Comparison of ENCODE assay signal across 20 cellular contexts in the genomic region with DNA sequence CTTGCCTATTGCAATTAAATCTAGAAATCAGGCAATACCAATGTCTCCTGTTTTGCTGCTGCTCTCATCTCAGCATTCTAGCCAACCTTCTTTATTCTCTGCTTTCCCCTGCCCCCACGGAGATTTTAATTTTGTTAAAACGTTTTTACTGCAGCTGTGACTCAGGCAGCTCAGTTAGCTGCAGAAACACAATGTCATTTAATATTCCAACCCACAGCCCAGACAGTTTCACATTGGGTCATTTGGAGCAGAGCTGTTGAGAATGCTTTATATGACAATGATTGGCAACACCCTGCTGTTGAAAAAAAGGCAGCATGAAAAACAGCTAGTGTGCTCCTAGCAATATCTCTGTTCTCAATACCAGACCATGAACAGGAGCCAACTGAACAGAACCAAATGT. TPM values are rescaled to one million over a fixed set of nuclear protein-coding genes. Genes with fewer than 3 reads are reported as not detected.
DNase-seq lines count a peak whose midpoint lies in the region; ATAC-seq and TF ChIP-seq lines count a peak whose summit lies in the region.
"Had no signal": no experiment of that assay in that cellular context is flagged by ENCODE, and none has a peak within 500 bp of the region (broad histone marks: within the 10 kb centered on the region; RNA-seq: fewer than 3 reads in every experiment).

No MANE protein-coding gene starts in this region.

- H3K27ac ChIP-seq in WERI-Rb-1 (peak overlapping the region; percentile 26), osteoblast (ENCODE audit: low read depth, low read length) (no peak overlapping the region)
- H3K27ac ChIP-seq: ascending aorta, psoas muscle, SJSA1 had no signal

- DNase-seq in activated CD4-positive, alpha-beta T cell treated with anti-CD3 and anti-CD28 coated beads for 36 hours: no peak
- no peak for DNase-seq in activated CD4-positive, alpha-beta T cell treated with anti-CD3 and anti-CD28 coated beads, Interleukin-2, amount 50 U/mL, for 1 hour
- DNase-seq in WERI-Rb-1 (no peak), mesothelial cell of epicardium (ENCODE audit: low spot score in 2 of 2, unreplicated experiment in 2 of 2) (no peak), NCI-H510A treated with DMSO at 0.1 percent for 48 hours (lab: John Stamatoyannopoulos, UW) (no peak), NCI-H526 treated with DMSO at 0.1 percent for 48 hours (lab: John Stamatoyannopoulos, UW) (no peak), osteoblast (ENCODE audit: insufficient read length, low spot score, missing footprints) (no peak)
- DNase-seq in T-helper 2 cell treated with Interferon-gamma antibody and Interleukin-4, amounts not matched to agents 5 μg/mL and 100 μg/mL, for 36 hours (ENCODE audit: low spot score): no peak
- DNase-seq: activated CD4-positive, alpha-beta T cell treated with anti-CD3 and anti-CD28 coated beads, Interleukin-2, amount 10 ng/mL, durations not matched to agents 24 days and 14 days; activated naive CD4-positive, alpha-beta T cell; DMS 273 treated with DMSO at 0.1 percent for 48 hours; NCI-H1092; psoas muscle; stimulated activated CD4-positive, alpha-beta T cell treated with anti-CD3 and anti-CD28 coated beads, Interleukin-12 subunit alpha, Interleukin-12 subunit beta, amount 100 ng/mL, for 4 hours; trophoblast cell had no signal

- intact Hi-C loops in activated CD4-positive, alpha-beta T cell treated with anti-CD3 and anti-CD28 coated beads for 36 hours (cut with DNase I, micrococcal nuclease): no loop called here

- no peaks in the 10 kb centered on the region for H3K36me3 Mint-ChIP-seq in activated CD4-positive, alpha-beta T cell treated with anti-CD3 and anti-CD28 coated beads for 36 hours (ENCODE audit: low read depth)
- H3K36me3 Mint-ChIP-seq in mesothelial cell of epicardium: peaks cover 2% of the 10 kb centered on the region
- H3K36me3 Mint-ChIP-seq in T-helper 2 cell treated with Interferon-gamma antibody and Interleukin-4, amounts not matched to agents 5 μg/mL and 100 μg/mL, for 36 hours (ENCODE audit: low read depth): no peaks in the 10 kb centered on the region

- no peaks in the 10 kb centered on the region for H4K20me1 ChIP-seq in osteoblast (ENCODE audit: insufficient read depth, low read length)

- CTCF ChIA-PET in activated CD4-positive, alpha-beta T cell treated with anti-CD3 and anti-CD28 coated beads for 36 hours (lab: Charles Lee): interaction anchor here (0.7 to 1.7 kb wide), 3 partner anchors 14 to 25 kb away, joined by 3 to 5 read pairs (median 4); no protein-coding TSS in a partner anchor

- POLR2A ChIA-PET in activated CD4-positive, alpha-beta T cell treated with anti-CD3 and anti-CD28 coated beads for 36 hours (lab: Charles Lee): no interaction called here

- H3K36me3 ChIP-seq in WERI-Rb-1 (no peaks in the 10 kb centered on the region), osteoblast (ENCODE audit: insufficient read depth, low read length) (no peaks in the 10 kb centered on the region)
- H3K36me3 ChIP-seq: ascending aorta, SJSA1 had no signal

- H3K4me1 ChIP-seq in osteoblast (ENCODE audit: insufficient read depth, low read length): peaks cover 11% of the 10 kb centered on the region
- H3K4me1 ChIP-seq: ascending aorta, psoas muscle, SJSA1 had no signal

- H3K9me3 Mint-ChIP-seq in activated CD4-positive, alpha-beta T cell treated with anti-CD3 and anti-CD28 coated beads for 36 hours (ENCODE audit: low read depth): no peaks in the 10 kb centered on the region
- peaks cover 10% of the 10 kb centered on the region for H3K9me3 Mint-ChIP-seq in mesothelial cell of epicardium
- no peaks in the 10 kb centered on the region for H3K9me3 Mint-ChIP-seq in T-helper 2 cell treated with Interferon-gamma antibody and Interleukin-4, amounts not matched to agents 5 μg/mL and 100 μg/mL, for 36 hours
- H3K9me3 Mint-ChIP-seq: activated CD4-positive, alpha-beta T cell treated with anti-CD3 and anti-CD28 coated beads, Interleukin-2, amount 10 ng/mL, durations not matched to agents 24 days and 14 days had no signal

- H3K4me1 Mint-ChIP-seq in activated CD4-positive, alpha-beta T cell treated with anti-CD3 and anti-CD28 coated beads for 36 hours: no peaks in the 10 kb centered on the region
- peaks cover 31% of the 10 kb centered on the region for H3K4me1 Mint-ChIP-seq in mesothelial cell of epicardium
- no peaks in the 10 kb centered on the region for H3K4me1 Mint-ChIP-seq in T-helper 2 cell treated with Interferon-gamma antibody and Interleukin-4, amounts not matched to agents 5 μg/mL and 100 μg/mL, for 36 hours (ENCODE audit: low read depth)
- H3K4me1 Mint-ChIP-seq: activated CD4-positive, alpha-beta T cell treated with anti-CD3 and anti-CD28 coated beads, Interleukin-2, amount 10 ng/mL, durations not matched to agents 24 days and 14 days had no signal

- H3K9me3 ChIP-seq in WERI-Rb-1 (ENCODE audit: severe bottlenecking): no peaks in the 10 kb centered on the region
- no peaks in the 10 kb centered on the region for H3K9me3 ChIP-seq in osteoblast (ENCODE audit: low read depth, low read length)
- H3K9me3 ChIP-seq: ascending aorta, psoas muscle, SJSA1 had no signal

- H3K4me2 ChIP-seq in osteoblast (ENCODE audit: insufficient read depth, low read length): no peak overlapping the region

- H3K4me3 ChIP-seq in WERI-Rb-1 (ENCODE audit: low read depth, low read length) (no peak overlapping the region), osteoblast (ENCODE audit: insufficient read depth, low read length) (no peak overlapping the region)
- H3K4me3 ChIP-seq: ascending aorta, psoas muscle, SJSA1 had no signal

- ATAC-seq in activated CD4-positive, alpha-beta T cell treated with anti-CD3 and anti-CD28 coated beads for 36 hours: peak; percentile 39
- ATAC-seq: psoas muscle had no signal

- no peak overlapping the region for H2AFZ ChIP-seq in osteoblast (ENCODE audit: low read length)

- peaks cover 6% of the 10 kb centered on the region for H3K27me3 Mint-ChIP-seq in activated CD4-positive, alpha-beta T cell treated with anti-CD3 and anti-CD28 coated beads for 36 hours
- no peaks in the 10 kb centered on the region for H3K27me3 Mint-ChIP-seq in mesothelial cell of epicardium (ENCODE audit: low read depth)
- H3K27me3 Mint-ChIP-seq in T-helper 2 cell treated with Interferon-gamma antibody and Interleukin-4, amounts not matched to agents 5 μg/mL and 100 μg/mL, for 36 hours (ENCODE audit: low read depth): peaks cover 29% of the 10 kb centered on the region

- H3K27ac Mint-ChIP-seq in activated CD4-positive, alpha-beta T cell treated with anti-CD3 and anti-CD28 coated beads for 36 hours: no peak overlapping the region
- H3K27ac Mint-ChIP-seq in mesothelial cell of epicardium: peak overlapping the region; percentile 73
- no peak overlapping the region for H3K27ac Mint-ChIP-seq in T-helper 2 cell treated with Interferon-gamma antibody and Interleukin-4, amounts not matched to agents 5 μg/mL and 100 μg/mL, for 36 hours
- H3K27ac Mint-ChIP-seq: activated CD4-positive, alpha-beta T cell treated with anti-CD3 and anti-CD28 coated beads, Interleukin-2, amount 10 ng/mL, durations not matched to agents 24 days and 14 days had no signal

- TF ChIP-seq CTCF in WERI-Rb-1 (IDR thresholded peaks at IDR 0.05; ENCODE audit: low read depth, low read length) (no peak), mesothelial cell of epicardium (IDR thresholded peaks at IDR 0.05; ENCODE audit: unreplicated experiment) (no peak), osteoblast (IDR thresholded peaks at IDR 0.05; ENCODE audit: extremely low read depth, low read depth, low read length) (no peak)

- H3K4me3 Mint-ChIP-seq in activated CD4-positive, alpha-beta T cell treated with anti-CD3 and anti-CD28 coated beads for 36 hours: no peak overlapping the region
- no peak overlapping the region for H3K4me3 Mint-ChIP-seq in mesothelial cell of epicardium
- H3K4me3 Mint-ChIP-seq in T-helper 2 cell treated with Interferon-gamma antibody and Interleukin-4, amounts not matched to agents 5 μg/mL and 100 μg/mL, for 36 hours: no peak overlapping the region
- H3K4me3 Mint-ChIP-seq: activated CD4-positive, alpha-beta T cell treated with anti-CD3 and anti-CD28 coated beads, Interleukin-2, amount 10 ng/mL, durations not matched to agents 24 days and 14 days had no signal

- H3K27me3 ChIP-seq in WERI-Rb-1 (ENCODE audit: insufficient read depth, low read depth, severe bottlenecking) (no peaks in the 10 kb centered on the region), osteoblast (ENCODE audit: insufficient read depth, low read length) (no peaks in the 10 kb centered on the region)
- H3K27me3 ChIP-seq: ascending aorta, SJSA1 had no signal

- H3K79me2 ChIP-seq in osteoblast (ENCODE audit: insufficient read depth, low read length): no peaks in the 10 kb centered on the region

RNA-seq across cellular contexts. Expression of gene SLC10A4, which starts 12.6 kb away (rescaled TPM):
- total RNA-seq in activated CD4-positive, alpha-beta T cell treated with anti-CD3 and anti-CD28 coated beads for 36 hours: not detected
- total RNA-seq in mesothelial cell of epicardium (9.9 to 11.2 TPM (median 10.1 TPM) in 3 replicates), osteoblast (not detected in 2 replicates)
- total RNA-seq: A172; activated CD4-positive, alpha-beta T cell treated with anti-CD3 and anti-CD28 coated beads, Interleukin-2, amount 10 ng/mL, durations not matched to agents 24 days and 14 days; endothelial cell of umbilical vein; SJSA1 had no signal

RNA-seq across cellular contexts. Expression of gene ZAR1, which starts 19.5 kb away (rescaled TPM):
- total RNA-seq in activated CD4-positive, alpha-beta T cell treated with anti-CD3 and anti-CD28 coated beads for 36 hours: not detected
- total RNA-seq in mesothelial cell of epicardium (2.3 to 3.1 TPM (median 3.1 TPM) in 3 replicates), osteoblast (not detected in 2 replicates)
- total RNA-seq: A172; activated CD4-positive, alpha-beta T cell treated with anti-CD3 and anti-CD28 coated beads, Interleukin-2, amount 10 ng/mL, durations not matched to agents 24 days and 14 days; endothelial cell of umbilical vein; lower leg skin; psoas muscle; SJSA1 had no signal

Comparison
In these comparisons a context has a peak if more than half of its experiments do, and no peak if none do; other contexts are left out.
1. RNA of gene SLC10A4, which starts 12.6 kb away (total RNA-seq): 9.9 to 11.2 TPM in mesothelial cell of epicardium; not detected in activated CD4-positive, alpha-beta T cell treated with anti-CD3 and anti-CD28 coated beads for 36 hours and not detected in osteoblast; every median in the first group is over 10 times any median in the second.